27 cellular contexts compared by ENCODE assay signal in the genomic region with DNA sequence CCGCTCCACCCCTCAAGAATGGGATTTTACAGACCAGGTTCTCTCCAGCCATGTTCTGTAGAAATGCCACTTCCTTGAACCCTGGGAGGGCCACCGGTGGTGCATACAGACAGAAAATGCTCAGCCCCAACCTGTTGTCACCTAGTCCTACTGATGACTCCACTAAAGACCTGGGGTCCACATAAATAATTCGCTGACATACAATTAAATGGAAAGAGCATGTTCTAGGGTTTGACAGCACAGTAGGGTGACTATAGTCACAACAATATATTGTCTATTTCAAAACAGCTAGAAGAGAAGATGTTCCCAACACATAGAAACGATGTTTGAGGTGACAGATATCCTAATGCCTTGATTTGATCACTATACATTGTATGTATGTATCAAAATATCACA.
"Had no signal": no experiment of that assay in that cellular context is flagged by ENCODE, and none has a peak within 500 bp of the region (broad histone marks: within the 10 kb centered on the region; RNA-seq: fewer than 3 reads in every experiment).

No MANE protein-coding gene starts in this region.

- H3K4me3 ChIP-seq: stomach, suprapubic skin, testis, thoracic aorta, thyroid gland, tibial artery, tibial nerve, transverse colon, upper lobe of left lung, upper lobe of right lung, uterus, vagina had no signal

- FAIRE-seq: urothelium cell line had no signal

- H3K27me3 ChIP-seq: stomach, suprapubic skin, testis, thyroid gland, tibial artery, tibial nerve, transverse colon, upper lobe of left lung, upper lobe of right lung, uterus, vagina had no signal

- ATAC-seq: stimulated activated effector memory CD8-positive, alpha-beta T cell treated with anti-CD3 and anti-CD28 coated beads, Interleukin-12 subunit alpha, Interleukin-12 subunit beta, amount 100 ng/mL, for 72 hours; stimulated activated memory B cell treated with anti-CD40 and anti-IgM and Interleukin-4, amounts not matched to agents 10 μg/mL and 1 μg/mL and 100 μg/mL, for 72 hours; stimulated activated naive B cell treated with anti-CD40 and anti-IgM and Interleukin-4, amounts not matched to agents 10 μg/mL and 1 μg/mL and 100 μg/mL, for 72 hours; stimulated activated naive CD8-positive, alpha-beta T cell treated with anti-CD3 and anti-CD28 coated beads, Interleukin-15, amount 100 ng/mL, for 72 hours; stimulated activated naive CD8-positive, alpha-beta T cell treated with anti-CD3 and anti-CD28 coated beads, Interleukin-15, Interleukin-2, amounts not matched to agents 100 U/mL and 50 U/mL, for 24 hours; upper lobe of right lung had no signal

- H3K27ac ChIP-seq: stomach, suprapubic skin, testis, thoracic aorta, thyroid gland, tibial artery, tibial nerve, transverse colon, upper lobe of right lung, uterus, vagina had no signal

- H3K4me1 ChIP-seq: stomach, suprapubic skin, tibial artery, tibial nerve, transverse colon, upper lobe of right lung, uterus, vagina had no signal

- H3K36me3 ChIP-seq: stomach, suprapubic skin, thoracic aorta, thyroid gland, tibial artery, transverse colon, upper lobe of left lung, upper lobe of right lung, uterus, vagina had no signal

- DNase-seq: stimulated activated CD4-positive, alpha-beta T cell treated with anti-CD3 and anti-CD28 coated beads, Interleukin-2, amount 100 ng/mL, for 48 hours; stimulated activated CD4-positive, alpha-beta T cell treated with anti-CD3 and anti-CD28 coated beads, Interleukin-4, amount 100 ng/mL, for 1 hour; stimulated activated CD4-positive, alpha-beta T cell treated with anti-CD3 and anti-CD28 coated beads, Interleukin-4, amount 100 ng/mL, for 24 hours; stimulated activated CD4-positive, alpha-beta T cell treated with anti-CD3 and anti-CD28 coated beads, Interleukin-4, amount 100 ng/mL, for 4 hours; stimulated activated CD8-positive, alpha-beta memory T cell treated with anti-CD3 and anti-CD28 coated beads, Interleukin-4, amount 100 ng/mL, for 48 hours; stimulated activated naive B cell treated with anti-CD40 and anti-IgM and Interleukin-4, amounts not matched to agents 10 μg/mL and 1 μg/mL and 100 μg/mL, for 72 hours; stimulated activated naive CD4-positive, alpha-beta T cell; stimulated activated naive CD4-positive, alpha-beta T cell treated with Interleukin-2 at 50 U/mL for 16 hours; stimulated activated naive CD8-positive, alpha-beta T cell treated with anti-CD3 and anti-CD28 coated beads, Interleukin-15, amount 100 ng/mL, for 72 hours; stimulated activated naive CD8-positive, alpha-beta T cell treated with anti-CD3 and anti-CD28 coated beads, Interleukin-15, Interleukin-2, amounts not matched to agents 100 U/mL and 50 U/mL, for 24 hours; stomach; substantia nigra; testis; thyroid gland; tibial artery; transverse colon; trophoblast cell; upper lobe of left lung; upper lobe of right lung; uterus had no signal

- H3K9me3 ChIP-seq: suprapubic skin, testis, thoracic aorta, thyroid gland, tibial artery, transverse colon, upper lobe of left lung, upper lobe of right lung, uterus, vagina had no signal
